7 cellular contexts compared by ENCODE assay signal in genomic region chr16:56206951-56207350, GRCh38.
"Had no signal": no experiment of that assay in that cellular context is flagged by ENCODE, and none has a peak within 500 bp of the region (broad histone marks: within the 10 kb centered on the region; RNA-seq: fewer than 3 reads in every experiment).

No MANE protein-coding gene starts in this region.

- H2AFZ ChIP-seq: GM23338 had no signal

- DNase-seq: H9, HCEC 1CT, KG1 had no signal

- H3K4me2 ChIP-seq: GM23338 had no signal

- ATAC-seq: GM23338 had no signal

- FAIRE-seq: H1, H54, HTR-8/SVneo had no signal

- H3K4me3 ChIP-seq: GM23338 had no signal
